Comparison of ENCODE assay signal across 37 cellular contexts in the genomic region with DNA sequence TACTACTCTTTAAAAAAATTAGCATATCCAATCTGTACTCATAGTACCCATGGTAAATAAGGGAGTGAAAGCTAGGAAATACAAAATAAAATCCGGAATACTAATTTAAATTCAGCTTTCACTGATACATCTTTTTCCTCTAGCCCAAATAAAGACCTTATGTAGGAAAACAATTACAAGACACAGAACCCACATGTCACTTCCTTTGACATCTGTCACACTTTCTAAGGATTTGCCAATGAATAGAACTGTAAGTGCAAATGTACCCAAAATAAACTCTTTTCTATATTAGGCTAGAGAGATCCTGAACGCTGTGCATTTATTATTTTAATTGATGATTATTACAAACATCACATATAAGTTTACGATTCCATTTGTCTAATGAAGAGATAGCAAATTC.
"Had no signal": no experiment of that assay in that cellular context is flagged by ENCODE, and none has a peak within 500 bp of the region (broad histone marks: within the 10 kb centered on the region; RNA-seq: fewer than 3 reads in every experiment).

No MANE protein-coding gene starts in this region.

- H3K27me3 ChIP-seq: adrenal gland, ascending aorta, body of pancreas, brain microvascular endothelial cell, breast epithelium, cardiac muscle cell had no signal

- DNase-seq: activated effector memory CD4-positive, alpha-beta T cell treated with anti-CD3 and anti-CD28 coated beads, Interleukin-2, amount 50 U/mL, for 16 hours; activated effector memory CD4-positive, alpha-beta T cell treated with Interleukin-2 at 50 U/mL for 16 hours; activated gamma-delta T cell; activated gamma-delta T cell treated with Interleukin-2 at 50 U/mL for 16 hours; activated naive CD4-positive, alpha-beta T cell; activated naive CD4-positive, alpha-beta T cell treated with anti-CD3 and anti-CD28 coated beads for 36 hours; activated naive CD4-positive, alpha-beta T cell treated with anti-CD3 and anti-CD28 coated beads, Interleukin-2, amount 10 ng/mL, durations not matched to agents 7 days and 5 days; activated naive CD4-positive, alpha-beta T cell treated with anti-CD3 and anti-CD28 coated beads, Interleukin-2, amount 50 U/mL, for 16 hours; activated naive CD4-positive, alpha-beta T cell treated with Interleukin-2 at 50 U/mL for 16 hours; activated naive CD8-positive, alpha-beta T cell treated with anti-CD3 and anti-CD28 coated beads for 36 hours; activated naive CD8-positive, alpha-beta T cell treated with anti-CD3 and anti-CD28 coated beads, Interleukin-2, amount 10 ng/mL, durations not matched to agents 7 days and 5 days; activated naive CD8-positive, alpha-beta T cell treated with anti-CD3 and anti-CD28 coated beads, Interleukin-2, amount 50 U/mL, for 24 hours; activated T-cell treated with anti-CD3 and anti-CD28 coated beads, Interleukin-2, amount 50 U/mL, for 1 hour; activated T-cell treated with anti-CD3 and anti-CD28 coated beads, Interleukin-2, amount 50 U/mL, for 24 hours; activated T-cell treated with anti-CD3 and anti-CD28 coated beads, Interleukin-2, amount 50 U/mL, for 4 hours; activated T-cell treated with anti-CD3 and anti-CD28 coated beads, Interleukin-2, amount 50 U/mL, for 72 hours; adrenal gland; amniotic stem cell; amygdala; anterior cingulate cortex; aorta; body of pancreas; brain microvascular endothelial cell; caudate nucleus; central memory CD4-positive, alpha-beta T cell; cerebellar nuclear complex had no signal

- H3K9me3 ChIP-seq: adrenal gland, ascending aorta, body of pancreas, breast epithelium had no signal

- H3K36me3 ChIP-seq: adrenal gland, ascending aorta, brain microvascular endothelial cell, breast epithelium, cardiac muscle cell had no signal

- H3K4me1 Mint-ChIP-seq: activated naive CD4-positive, alpha-beta T cell treated with anti-CD3 and anti-CD28 coated beads, Interleukin-2, amount 10 ng/mL, durations not matched to agents 7 days and 5 days; activated naive CD4-positive, alpha-beta T cell treated with anti-CD3 and anti-CD28 coated beads, Interleukin-2, amount 50 U/mL, for 24 hours; activated naive CD8-positive, alpha-beta T cell treated with anti-CD3 and anti-CD28 coated beads for 36 hours; activated naive CD8-positive, alpha-beta T cell treated with anti-CD3 and anti-CD28 coated beads, Interleukin-2, amount 10 ng/mL, durations not matched to agents 7 days and 5 days; activated naive CD8-positive, alpha-beta T cell treated with anti-CD3 and anti-CD28 coated beads, Interleukin-2, amount 50 U/mL, for 24 hours; activated T-helper 17 cell treated with anti-CD3 and anti-CD28 coated beads, Interleukin-2, amount 50 U/mL, for 72 hours; central memory CD8-positive, alpha-beta T cell had no signal

- H3K27me3 Mint-ChIP-seq: activated naive CD4-positive, alpha-beta T cell treated with anti-CD3 and anti-CD28 coated beads, Interleukin-2, amount 10 ng/mL, durations not matched to agents 7 days and 5 days; activated naive CD4-positive, alpha-beta T cell treated with anti-CD3 and anti-CD28 coated beads, Interleukin-2, amount 50 U/mL, for 24 hours; activated naive CD8-positive, alpha-beta T cell; activated naive CD8-positive, alpha-beta T cell treated with anti-CD3 and anti-CD28 coated beads for 36 hours; activated naive CD8-positive, alpha-beta T cell treated with anti-CD3 and anti-CD28 coated beads, Interleukin-2, amount 10 ng/mL, durations not matched to agents 7 days and 5 days; activated naive CD8-positive, alpha-beta T cell treated with anti-CD3 and anti-CD28 coated beads, Interleukin-2, amount 50 U/mL, for 24 hours; activated T-cell treated with anti-CD3 and anti-CD28 coated beads, Interleukin-2, amount 50 U/mL, for 24 hours; activated T-helper 17 cell treated with anti-CD3 and anti-CD28 coated beads, Interleukin-2, amount 50 U/mL, for 72 hours; brain; central memory CD8-positive, alpha-beta T cell had no signal

- H3K4me3 ChIP-seq: adrenal gland, ascending aorta, body of pancreas, breast epithelium, cardiac muscle cell had no signal

- H3K27ac ChIP-seq: adrenal gland, ascending aorta, body of pancreas, brain microvascular endothelial cell, breast epithelium, cardiac muscle cell had no signal

- ATAC-seq: activated naive CD4-positive, alpha-beta T cell treated with anti-CD3 and anti-CD28 coated beads, Interleukin-2, amount 50 U/mL, for 72 hours; activated naive CD8-positive, alpha-beta T cell treated with anti-CD3 and anti-CD28 coated beads, Interleukin-2, amount 50 U/mL, for 24 hours; activated T-cell treated with anti-CD3 and anti-CD28 coated beads, Interleukin-2, amount 50 U/mL, for 4 hours; activated T-cell treated with anti-CD3 and anti-CD28 coated beads, Interleukin-2, amount 50 U/mL, for 72 hours; activated T-helper 17 cell treated with anti-CD3 and anti-CD28 coated beads, Interleukin-2, amount 50 U/mL, for 72 hours; body of pancreas had no signal

- H3K9me3 Mint-ChIP-seq: activated naive CD4-positive, alpha-beta T cell treated with anti-CD3 and anti-CD28 coated beads for 36 hours; activated naive CD4-positive, alpha-beta T cell treated with anti-CD3 and anti-CD28 coated beads, Interleukin-2, amount 50 U/mL, for 24 hours; activated T-cell treated with anti-CD3 and anti-CD28 coated beads, Interleukin-2, amount 50 U/mL, for 24 hours; activated T-cell treated with anti-CD3 and anti-CD28 coated beads, Interleukin-2, amount 50 U/mL, for 72 hours had no signal

- H3K4me3 Mint-ChIP-seq: activated naive CD4-positive, alpha-beta T cell treated with anti-CD3 and anti-CD28 coated beads for 36 hours; activated naive CD4-positive, alpha-beta T cell treated with anti-CD3 and anti-CD28 coated beads, Interleukin-2, amount 10 ng/mL, durations not matched to agents 7 days and 5 days; activated naive CD4-positive, alpha-beta T cell treated with anti-CD3 and anti-CD28 coated beads, Interleukin-2, amount 50 U/mL, for 24 hours; activated naive CD8-positive, alpha-beta T cell; activated naive CD8-positive, alpha-beta T cell treated with anti-CD3 and anti-CD28 coated beads for 36 hours; activated naive CD8-positive, alpha-beta T cell treated with anti-CD3 and anti-CD28 coated beads, Interleukin-2, amount 10 ng/mL, durations not matched to agents 7 days and 5 days; activated naive CD8-positive, alpha-beta T cell treated with anti-CD3 and anti-CD28 coated beads, Interleukin-2, amount 50 U/mL, for 24 hours; activated T-cell treated with anti-CD3 and anti-CD28 coated beads, Interleukin-2, amount 50 U/mL, for 24 hours; activated T-cell treated with anti-CD3 and anti-CD28 coated beads, Interleukin-2, amount 50 U/mL, for 4 hours; activated T-cell treated with anti-CD3 and anti-CD28 coated beads, Interleukin-2, amount 50 U/mL, for 72 hours; activated T-helper 1 cell treated with anti-CD3 and anti-CD28 coated beads, Interleukin-12 subunit alpha, Interleukin-12 subunit beta, Interleukin-2, Interleukin-4 antibody, amounts not matched to agents 30 ng/mL and 10 ng/mL and 1 ng/mL, durations not matched to agents 14 hours and 24 hours and 36 hours; activated T-helper 17 cell treated with anti-CD3 and anti-CD28 coated beads, Interleukin-2, amount 50 U/mL, for 72 hours; brain; central memory CD8-positive, alpha-beta T cell had no signal

- H3K27ac Mint-ChIP-seq: activated naive CD4-positive, alpha-beta T cell treated with anti-CD3 and anti-CD28 coated beads for 36 hours; activated naive CD4-positive, alpha-beta T cell treated with anti-CD3 and anti-CD28 coated beads, Interleukin-2, amount 10 ng/mL, durations not matched to agents 7 days and 5 days; activated naive CD4-positive, alpha-beta T cell treated with anti-CD3 and anti-CD28 coated beads, Interleukin-2, amount 50 U/mL, for 24 hours; activated naive CD4-positive, alpha-beta T cell treated with anti-CD3 and anti-CD28 coated beads, Interleukin-2, amount 50 U/mL, for 72 hours; activated naive CD8-positive, alpha-beta T cell; activated naive CD8-positive, alpha-beta T cell treated with anti-CD3 and anti-CD28 coated beads for 36 hours; activated naive CD8-positive, alpha-beta T cell treated with anti-CD3 and anti-CD28 coated beads, Interleukin-2, amount 10 ng/mL, durations not matched to agents 7 days and 5 days; activated naive CD8-positive, alpha-beta T cell treated with anti-CD3 and anti-CD28 coated beads, Interleukin-2, amount 50 U/mL, for 24 hours; activated T-cell treated with anti-CD3 and anti-CD28 coated beads, Interleukin-2, amount 50 U/mL, for 24 hours; activated T-cell treated with anti-CD3 and anti-CD28 coated beads, Interleukin-2, amount 50 U/mL, for 72 hours; activated T-helper 1 cell treated with anti-CD3 and anti-CD28 coated beads, Interleukin-12 subunit alpha, Interleukin-12 subunit beta, Interleukin-2, Interleukin-4 antibody, amounts not matched to agents 30 ng/mL and 10 ng/mL and 1 ng/mL, durations not matched to agents 14 hours and 24 hours and 36 hours; activated T-helper 17 cell treated with anti-CD3 and anti-CD28 coated beads, Interleukin-2, amount 50 U/mL, for 72 hours; activated T-helper 2 cell treated with anti-CD3 and anti-CD28 coated beads, Interferon-gamma antibody, Interleukin-2, Interleukin-4, amounts not matched to agents 10 μg/mL and 5 μg/mL and 100 μg/mL, durations not matched to agents 14 hours and 24 hours and 36 hours had no signal

- H3K36me3 Mint-ChIP-seq: activated naive CD4-positive, alpha-beta T cell treated with anti-CD3 and anti-CD28 coated beads, Interleukin-2, amount 10 ng/mL, durations not matched to agents 7 days and 5 days; activated naive CD4-positive, alpha-beta T cell treated with anti-CD3 and anti-CD28 coated beads, Interleukin-2, amount 50 U/mL, for 24 hours; activated naive CD4-positive, alpha-beta T cell treated with anti-CD3 and anti-CD28 coated beads, Interleukin-2, amount 50 U/mL, for 72 hours; activated naive CD8-positive, alpha-beta T cell; activated naive CD8-positive, alpha-beta T cell treated with anti-CD3 and anti-CD28 coated beads for 36 hours; activated naive CD8-positive, alpha-beta T cell treated with anti-CD3 and anti-CD28 coated beads, Interleukin-2, amount 10 ng/mL, durations not matched to agents 7 days and 5 days; brain had no signal
